In genomic region chr14:91138511-91139359, GRCh38 we compare ENCODE assay signal across 8 cellular contexts. TPM values are rescaled to one million over a fixed set of nuclear protein-coding genes. Genes with fewer than 3 reads are reported as not detected.
DNase-seq lines count a peak whose midpoint lies in the region; ATAC-seq and TF ChIP-seq lines count a peak whose summit lies in the region.

No MANE protein-coding gene starts in this region.

- intact Hi-C loops in psoas muscle (cut with DNase I) = loop anchor here (5.0 kb wide), 2 partner anchors 34 to 76 kb away; partner anchors contain the start of gene RPS6KA5 (in 1 of the 2)

- peaks cover 20% of the 10 kb centered on the region for H3K4me1 ChIP-seq in psoas muscle

- H3K27ac Mint-ChIP-seq in T-helper 2 cell treated with Interferon-gamma antibody and Interleukin-4, amounts not matched to agents 5 μg/mL and 100 μg/mL, for 36 hours = peak overlapping the region; percentile 63

- 79 to 83% (median 82%) methylated on average over 6 of the region's 6 CpGs for WGBS in psoas muscle, 3 donors

- H3K27me3 ChIP-seq in psoas muscle (ENCODE audit: insufficient read depth in 3 of 3, low read length in 2 of 3) = no peaks in the 10 kb centered on the region

- H3K36me3 Mint-ChIP-seq in T-helper 2 cell treated with Interferon-gamma antibody and Interleukin-4, amounts not matched to agents 5 μg/mL and 100 μg/mL, for 36 hours (ENCODE audit: low read depth) = peaks cover 46% of the 10 kb centered on the region

- DNase-seq in COLO668 (lab: John Stamatoyannopoulos, UW; ENCODE audit: unreplicated experiment) (peak; percentile 46), HuH-7.5 (ENCODE audit: low spot score) (peak; percentile 26), psoas muscle (no peak), anterior cingulate cortex (lab: John Stamatoyannopoulos, UW) (no peak)
- DNase-seq in T-helper 2 cell treated with Interferon-gamma antibody and Interleukin-4, amounts not matched to agents 5 μg/mL and 100 μg/mL, for 36 hours (ENCODE audit: low spot score) = peak; percentile 53
- peak; percentile 25 for DNase-seq in effector CD4-positive, alpha-beta T cell

- H3K36me3 ChIP-seq in psoas muscle (ENCODE audit: insufficient read depth in 1 of 2, low read depth in 1 of 2) = peaks cover 0 to 34% of the 10 kb centered on the region in 2 donors

- H3K27ac ChIP-seq in psoas muscle = peak overlapping the region; percentile 15

- no peaks in the 10 kb centered on the region for H3K9me3 ChIP-seq in psoas muscle

- TF ChIP-seq CTCF in psoas muscle (IDR thresholded peaks at IDR 0.05) = peak; percentile 53

- no peak overlapping the region for H3K4me3 Mint-ChIP-seq in T-helper 2 cell treated with Interferon-gamma antibody and Interleukin-4, amounts not matched to agents 5 μg/mL and 100 μg/mL, for 36 hours

- peaks cover 47% of the 10 kb centered on the region for H3K4me1 Mint-ChIP-seq in T-helper 2 cell treated with Interferon-gamma antibody and Interleukin-4, amounts not matched to agents 5 μg/mL and 100 μg/mL, for 36 hours (ENCODE audit: low read depth)

- H3K4me3 ChIP-seq in psoas muscle = no peak overlapping the region

- H3K27me3 Mint-ChIP-seq in T-helper 2 cell treated with Interferon-gamma antibody and Interleukin-4, amounts not matched to agents 5 μg/mL and 100 μg/mL, for 36 hours (ENCODE audit: low read depth) = no peaks in the 10 kb centered on the region

- no peaks in the 10 kb centered on the region for H3K9me3 Mint-ChIP-seq in T-helper 2 cell treated with Interferon-gamma antibody and Interleukin-4, amounts not matched to agents 5 μg/mL and 100 μg/mL, for 36 hours

- ATAC-seq in psoas muscle (peak; percentile 60 to 76 (median 68)), HG02981 (IDR thresholded peaks at IDR 0.05; ENCODE audit: unreplicated experiment) (no peak), HG03039 (IDR thresholded peaks at IDR 0.05; ENCODE audit: unreplicated experiment) (no peak)

RNA-seq across cellular contexts. Expression of gene DGLUCY, which starts 24.9 kb away (rescaled TPM):
- total RNA-seq in psoas muscle = 100 to 1,000 TPM in 2 of 4 donors, 10 to 100 TPM in 2; 77.5 to 135 (median 98.7) TPM
- polyA plus RNA-seq in psoas muscle = 10 to 100 TPM; 20.4 to 53.1 (median 43.2) TPM

Comparison
In these comparisons a context has a peak if more than half of its experiments do, and no peak if none do; other contexts are left out.
1. DNase-seq: peak in COLO668 (single experiment), HuH-7.5 (single experiment), T-helper 2 cell treated with Interferon-gamma antibody and Interleukin-4, amounts not matched to agents 5 μg/mL and 100 μg/mL, for 36 hours (single experiment) and effector CD4-positive, alpha-beta T cell (single experiment); none in psoas muscle (0 of 2) and anterior cingulate cortex (0 of 58).
2. ATAC-seq: peak in psoas muscle (4 of 4); none in HG02981 (single experiment) and HG03039 (single experiment).